In the genomic region with DNA sequence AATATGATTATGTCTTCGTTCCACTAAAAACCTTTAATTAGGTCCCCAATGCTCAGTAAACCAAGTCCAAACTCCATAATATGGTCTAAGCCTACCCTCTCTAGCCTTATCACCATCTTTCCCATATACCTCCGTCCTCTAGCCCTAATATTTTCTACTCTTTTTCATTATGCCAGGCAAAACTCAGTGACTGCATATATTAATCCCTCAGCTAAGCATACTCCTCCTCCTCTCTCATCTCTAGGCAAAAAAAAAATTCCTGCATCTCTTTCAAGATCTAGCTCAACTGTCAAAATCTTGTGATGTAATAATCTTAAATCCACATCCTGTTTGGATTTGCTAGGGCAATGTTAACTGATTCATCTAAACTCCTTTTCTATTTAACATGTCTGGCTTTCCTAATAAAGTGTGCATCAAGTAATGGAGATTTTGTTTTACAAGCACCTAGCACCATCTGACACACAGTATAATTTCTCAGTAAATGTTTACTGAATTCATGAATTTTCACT, we compare ENCODE assay signal across 11 cellular contexts. TPM values are rescaled to one million over a fixed set of nuclear protein-coding genes. Genes with fewer than 3 reads are reported as not detected.
DNase-seq lines count a peak whose midpoint lies in the region; ATAC-seq and TF ChIP-seq lines count a peak whose summit lies in the region.
"Had no signal": no experiment of that assay in that cellular context is flagged by ENCODE, and none has a peak within 500 bp of the region (broad histone marks: within the 10 kb centered on the region; RNA-seq: fewer than 3 reads in every experiment).

No MANE protein-coding gene starts in this region.

- H4K12ac ChIP-seq in trophoblast cell (ENCODE audit: low read depth, low read length) = no peak overlapping the region

- H3K4me1 ChIP-seq in Loucy (ENCODE audit: insufficient read depth, low read length, poor library complexity, severe bottlenecking) = peaks cover 62% of the 10 kb centered on the region
- H3K4me1 ChIP-seq in trophoblast cell (ENCODE audit: control insufficient read depth in 1 of 2, insufficient read depth in 2 of 2, low read length in 2 of 2) = peaks cover 0 to 2% of the 10 kb centered on the region in 2 experiments
- no peaks in the 10 kb centered on the region for H3K4me1 ChIP-seq in foreskin keratinocyte
- H3K4me1 ChIP-seq: psoas muscle had no signal

- H2AK5ac ChIP-seq in trophoblast cell (ENCODE audit: low read length) = no peak overlapping the region

- peak overlapping the region; percentile 99 for H3K27ac Mint-ChIP-seq in activated T-cell treated with anti-CD3 and anti-CD28 coated beads, Interleukin-2, amount 50 U/mL, for 72 hours
- H3K27ac Mint-ChIP-seq in activated naive CD8-positive, alpha-beta T cell treated with anti-CD3 and anti-CD28 coated beads, Interleukin-2, amount 50 U/mL, for 24 hours = peak overlapping the region; percentile 51
- no peak overlapping the region for H3K27ac Mint-ChIP-seq in chondrocyte (ENCODE audit: unreplicated experiment)

- no peak overlapping the region for H3K4ac ChIP-seq in trophoblast cell (ENCODE audit: low read depth, low read length)

- TF ChIP-seq CTCF in Loucy (conservative IDR thresholded peaks at IDR 0.05; ENCODE audit: low read length) (no peak), chondrocyte (IDR thresholded peaks at IDR 0.05) (no peak), foreskin keratinocyte (conservative IDR thresholded peaks at IDR 0.05) (no peak)

- H3K9ac ChIP-seq in Loucy (ENCODE audit: low read depth, low read length, poor library complexity, severe bottlenecking) = peak overlapping the region; percentile 76
- no peak overlapping the region for H3K9ac ChIP-seq in trophoblast cell (ENCODE audit: low read length)

- in situ Hi-C loops in G401 (cut with HindIII; ENCODE audit: low sequenced_read_pairs) = no loop called here

- no peak overlapping the region for H3K23ac ChIP-seq in trophoblast cell (ENCODE audit: low read length)

- no peak overlapping the region for H2BK12ac ChIP-seq in trophoblast cell (ENCODE audit: low read length)

- H3K18ac ChIP-seq in trophoblast cell (ENCODE audit: low read length) = no peak overlapping the region

- H2BK5ac ChIP-seq in trophoblast cell (ENCODE audit: low read depth, low read length, poor library complexity) = no peak overlapping the region

- H3K27me3 ChIP-seq in Loucy (ENCODE audit: insufficient read depth, low read length, poor library complexity, severe bottlenecking) (no peaks in the 10 kb centered on the region), trophoblast cell (ENCODE audit: insufficient read depth, low read length) (no peaks in the 10 kb centered on the region), foreskin keratinocyte (no peaks in the 10 kb centered on the region)

- no peaks in the 10 kb centered on the region for H4K20me1 ChIP-seq in Loucy (ENCODE audit: insufficient read depth, low read length, poor library complexity, severe bottlenecking)

- H3K14ac ChIP-seq in trophoblast cell (ENCODE audit: low read length) = no peak overlapping the region

- H2AFZ ChIP-seq in Loucy (ENCODE audit: low read length) (no peak overlapping the region), trophoblast cell (ENCODE audit: insufficient read depth, low read length, poor library complexity) (no peak overlapping the region)

- no peaks in the 10 kb centered on the region for H3K9me3 ChIP-seq in Loucy (ENCODE audit: insufficient read depth, low read depth, low read length)
- no peaks in the 10 kb centered on the region for H3K9me3 ChIP-seq in trophoblast cell (ENCODE audit: insufficient read depth, low read depth, low read length)
- H3K9me3 ChIP-seq: psoas muscle had no signal

- no peak overlapping the region for H2BK120ac ChIP-seq in trophoblast cell (ENCODE audit: insufficient read depth, low read length, poor library complexity)

- no CpG with 5 or more reads among the region's 2 CpGs for WGBS in trophoblast cell (ENCODE audit: extremely low coverage, insufficient coverage, insufficient read length)

- no peak overlapping the region for H4K91ac ChIP-seq in trophoblast cell (ENCODE audit: low read depth, low read length)

- H3K4me2 ChIP-seq in Loucy (ENCODE audit: low read depth, low read length, poor library complexity, severe bottlenecking) = peak overlapping the region; percentile 88
- no peak overlapping the region for H3K4me2 ChIP-seq in trophoblast cell (ENCODE audit: low read length)

- peak overlapping the region in 1 of 2 donors; percentile 60 for H3K4me3 Mint-ChIP-seq in activated T-cell treated with anti-CD3 and anti-CD28 coated beads, Interleukin-2, amount 50 U/mL, for 72 hours
- no peak overlapping the region for H3K4me3 Mint-ChIP-seq in activated naive CD8-positive, alpha-beta T cell treated with anti-CD3 and anti-CD28 coated beads, Interleukin-2, amount 50 U/mL, for 24 hours
- no peak overlapping the region for H3K4me3 Mint-ChIP-seq in chondrocyte (ENCODE audit: unreplicated experiment)

- no peak for ATAC-seq in activated T-cell treated with anti-CD3 and anti-CD28 coated beads, Interleukin-2, amount 50 U/mL, for 72 hours (replicated peaks in 1 of 2)
- no peak for ATAC-seq in activated naive CD8-positive, alpha-beta T cell treated with anti-CD3 and anti-CD28 coated beads, Interleukin-2, amount 50 U/mL, for 24 hours
- ATAC-seq in foreskin keratinocyte = no peak

- peaks cover 36% of the 10 kb centered on the region for H3K4me1 Mint-ChIP-seq in activated T-cell treated with anti-CD3 and anti-CD28 coated beads, Interleukin-2, amount 50 U/mL, for 72 hours (ENCODE audit: low read depth)
- H3K4me1 Mint-ChIP-seq in activated naive CD8-positive, alpha-beta T cell treated with anti-CD3 and anti-CD28 coated beads, Interleukin-2, amount 50 U/mL, for 24 hours = peaks cover 38% of the 10 kb centered on the region
- peaks cover 29% of the 10 kb centered on the region for H3K4me1 Mint-ChIP-seq in chondrocyte (ENCODE audit: low read depth)

- H4K8ac ChIP-seq in trophoblast cell (ENCODE audit: low read depth, low read length) = no peak overlapping the region

- peaks cover 12% of the 10 kb centered on the region; the same call in 1 of the 2 replicates for H3K36me3 ChIP-seq in Loucy (ENCODE audit: insufficient read depth, low read length)
- H3K36me3 ChIP-seq in trophoblast cell (ENCODE audit: control insufficient read depth in 1 of 2, insufficient read depth in 2 of 2, low read length in 2 of 2) = peaks cover 3 to 4% of the 10 kb centered on the region in 2 experiments

- no peaks in the 10 kb centered on the region for H3K9me3 Mint-ChIP-seq in activated T-cell treated with anti-CD3 and anti-CD28 coated beads, Interleukin-2, amount 50 U/mL, for 72 hours
- H3K9me3 Mint-ChIP-seq in activated naive CD8-positive, alpha-beta T cell treated with anti-CD3 and anti-CD28 coated beads, Interleukin-2, amount 50 U/mL, for 24 hours = no peaks in the 10 kb centered on the region
- H3K9me3 Mint-ChIP-seq in chondrocyte (ENCODE audit: low read depth) = no peaks in the 10 kb centered on the region

- H3K27ac ChIP-seq in trophoblast cell (ENCODE audit: low read depth, low read length) (peak overlapping the region; percentile 79), foreskin keratinocyte (no peak overlapping the region)
- H3K27ac ChIP-seq: psoas muscle had no signal

- H3K79me1 ChIP-seq in trophoblast cell (ENCODE audit: low read length) = no peaks in the 10 kb centered on the region

- H3K79me2 ChIP-seq in Loucy (ENCODE audit: insufficient read depth, low read length) = peaks cover 11% of the 10 kb centered on the region
- H3K79me2 ChIP-seq in trophoblast cell (ENCODE audit: control insufficient read depth, insufficient read depth, low read length, poor library complexity) = no peaks in the 10 kb centered on the region

- H3K27me3 Mint-ChIP-seq in activated T-cell treated with anti-CD3 and anti-CD28 coated beads, Interleukin-2, amount 50 U/mL, for 72 hours (ENCODE audit: low read depth) = no peaks in the 10 kb centered on the region
- H3K27me3 Mint-ChIP-seq in activated naive CD8-positive, alpha-beta T cell treated with anti-CD3 and anti-CD28 coated beads, Interleukin-2, amount 50 U/mL, for 24 hours = no peaks in the 10 kb centered on the region
- no peaks in the 10 kb centered on the region for H3K27me3 Mint-ChIP-seq in chondrocyte (ENCODE audit: low read depth)

- H3K9me2 ChIP-seq in Loucy (replicated peaks; ENCODE audit: low read depth, low read length) = no peaks in the 10 kb centered on the region

- H3F3A ChIP-seq in Loucy (ENCODE audit: low read depth) = peaks cover 21% of the 10 kb centered on the region

- H3K36me3 Mint-ChIP-seq in activated T-cell treated with anti-CD3 and anti-CD28 coated beads, Interleukin-2, amount 50 U/mL, for 72 hours (ENCODE audit: insufficient read depth in 2 of 2) = peaks cover 8 to 22% of the 10 kb centered on the region in 2 donors
- H3K36me3 Mint-ChIP-seq in activated naive CD8-positive, alpha-beta T cell treated with anti-CD3 and anti-CD28 coated beads, Interleukin-2, amount 50 U/mL, for 24 hours (ENCODE audit: low read depth) = peaks cover 29% of the 10 kb centered on the region
- peaks cover 16% of the 10 kb centered on the region for H3K36me3 Mint-ChIP-seq in chondrocyte (ENCODE audit: low read depth)

- no peak for DNase-seq in activated T-cell treated with anti-CD3 and anti-CD28 coated beads, Interleukin-2, amount 50 U/mL, for 72 hours
- DNase-seq in activated T-cell treated with anti-CD3 and anti-CD28 coated beads, Interleukin-2, amount 50 U/mL, for 48 hours = no peak
- DNase-seq in activated naive CD8-positive, alpha-beta T cell treated with anti-CD3 and anti-CD28 coated beads, Interleukin-2, amount 50 U/mL, for 24 hours = no peak
- DNase-seq in trophoblast cell = no peak
- DNase-seq in chondrocyte (ENCODE audit: low spot score) = no peak
- no peak for DNase-seq in foreskin keratinocyte
- DNase-seq in G401 (ENCODE audit: low spot score) = no peak
- DNase-seq: MM.1S, NCI-H226, psoas muscle had no signal

- peak overlapping the region; percentile 68 for H3K4me3 ChIP-seq in Loucy (ENCODE audit: low read length, poor library complexity, severe bottlenecking)
- no peak overlapping the region for H3K4me3 ChIP-seq in trophoblast cell (ENCODE audit: low read depth, low read length)
- H3K4me3 ChIP-seq: psoas muscle had no signal

RNA-seq across cellular contexts. Expression of a gene that starts 20.4 kb away (rescaled TPM):
- total RNA-seq in activated T-cell treated with anti-CD3 and anti-CD28 coated beads, Interleukin-2, amount 50 U/mL, for 72 hours = 10 to 100 TPM; 80.5 to 91.8 TPM
- 58.2 and 60.9 TPM in 2 replicates for polyA plus RNA-seq in trophoblast cell (2013)
- 26.1 to 32.8 TPM (median 26.4 TPM) in 3 replicates for total RNA-seq in chondrocyte
- total RNA-seq in foreskin keratinocyte = 16.5 and 18.9 TPM in 2 replicates
- polyA plus RNA-seq in foreskin keratinocyte = 19.5 and 20.5 TPM in 2 replicates
- total RNA-seq in G401 (2014; rRNA removed; shearing (Covaris generic)) = 22.8 and 34.3 TPM in 2 replicates

RNA-seq across cellular contexts. Expression of a gene that starts 20.6 kb away (rescaled TPM):
- total RNA-seq in activated T-cell treated with anti-CD3 and anti-CD28 coated beads, Interleukin-2, amount 50 U/mL, for 72 hours = 10 to 100 TPM; 37.1 to 43.5 TPM
- polyA plus RNA-seq in trophoblast cell (2013) = 11.3 and 11.6 TPM in 2 replicates
- total RNA-seq in chondrocyte (0.95 to 5.1 TPM (median 1.2 TPM) in 3 replicates), foreskin keratinocyte (17.7 and 20.6 TPM in 2 replicates)
- 8.0 and 10.8 TPM in 2 replicates for polyA plus RNA-seq in foreskin keratinocyte
- 23.9 and 37.5 TPM in 2 replicates for total RNA-seq in G401 (2014; rRNA removed; shearing (Covaris generic))

RNA-seq across cellular contexts. Expression of a gene that starts 58.8 kb away (rescaled TPM):
- total RNA-seq in activated T-cell treated with anti-CD3 and anti-CD28 coated beads, Interleukin-2, amount 50 U/mL, for 72 hours = 10 to 100 TPM; 32.7 to 33.1 TPM
- 20.1 and 21.0 TPM in 2 replicates for polyA plus RNA-seq in trophoblast cell (2013)
- total RNA-seq in chondrocyte (33.3 to 35.1 TPM (median 35.0 TPM) in 3 replicates), foreskin keratinocyte (28.6 and 28.8 TPM in 2 replicates)
- polyA plus RNA-seq in foreskin keratinocyte = 17.3 and 18.5 TPM in 2 replicates
- 25.9 and 37.3 TPM in 2 replicates for total RNA-seq in G401 (2014; rRNA removed; shearing (Covaris generic))
